1 cellular context compared by ENCODE assay signal in the genomic region with DNA sequence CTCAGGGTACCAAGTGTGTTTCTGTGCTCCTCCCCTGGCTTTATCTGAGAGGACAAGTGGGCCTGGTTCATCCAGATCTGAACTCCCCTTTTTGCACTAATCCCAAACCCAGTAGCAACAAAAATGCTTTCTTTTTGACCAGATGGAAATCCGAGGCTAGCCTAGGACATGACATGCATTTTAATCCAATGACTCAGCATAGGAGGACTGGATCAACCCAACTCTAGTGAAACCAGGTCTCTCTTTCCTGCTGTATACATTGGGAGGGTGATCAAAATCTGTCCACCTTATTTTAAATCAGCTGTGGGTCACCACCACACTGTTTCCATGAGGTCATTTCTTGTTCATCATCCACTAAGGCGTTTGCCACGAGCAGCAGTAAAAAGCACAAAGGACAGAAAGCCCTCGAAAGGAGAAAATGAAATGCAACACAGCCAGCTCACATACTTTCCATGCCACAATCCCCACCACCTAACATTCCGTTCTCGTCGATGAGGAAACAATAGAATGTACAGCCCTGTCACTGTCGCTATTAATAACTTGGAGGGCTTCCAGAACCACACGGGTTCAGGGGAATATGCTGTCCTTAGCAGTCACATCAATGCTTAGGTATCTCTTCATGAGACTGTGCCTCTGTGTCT.
TF ChIP-seq lines count a peak whose summit lies in the region.

No MANE protein-coding gene starts in this region.

TF ChIP-seq in HCT116, 20 proteins besides CTCF, POLR2A, EP300 and RAD21 (continued from another document):
- peak; percentile 20; the same call in 1 of the 2 replicates for TF ChIP-seq EGR1 (IDR thresholded peaks at IDR 0.05; ENCODE audit: low read depth)
- TF ChIP-seq SP1 (IDR thresholded peaks at IDR 0.05; ENCODE audit: low read depth) = peak; percentile 71
- peak; percentile 59; the same call in 1 of the 2 replicates for TF ChIP-seq CBX3 (IDR thresholded peaks at IDR 0.05; ENCODE audit: low read depth)
- TF ChIP-seq ZFX (IDR thresholded peaks at IDR 0.05) = no peak
- peak; percentile 43; the same call in 1 of the 2 replicates for TF ChIP-seq POLR2AphosphoS5 (IDR thresholded peaks at IDR 0.05; ENCODE audit: low read depth, low read length)
- TF ChIP-seq SIN3A (IDR thresholded peaks at IDR 0.05; ENCODE audit: low read depth) = no peak; the same call in 1 of the 2 replicates
- TF ChIP-seq ZNF274 (IDR thresholded peaks at IDR 0.05; ENCODE audit: low read depth, low read length) = no peak
- TF ChIP-seq YY1 (IDR thresholded peaks at IDR 0.05; ENCODE audit: extremely low read depth, insufficient replicate concordance, low read depth, low read length) = no peak
- TF ChIP-seq SRF (IDR thresholded peaks at IDR 0.05; ENCODE audit: low read depth) = no peak
- peak; percentile 75 for TF ChIP-seq CEBPB (IDR thresholded peaks at IDR 0.05; ENCODE audit: low read depth)
TF ChIP-seq in HCT116: peak in this region for 9.
